In genomic region chr15:94231728-94232086, GRCh38 we compare ENCODE assay signal across 8 cellular contexts. TPM values are rescaled to one million over a fixed set of nuclear protein-coding genes. Genes with fewer than 3 reads are reported as not detected.
A peak's percentile ranks its signal among the peaks of the same experiment; 100 is the strongest.
DNase-seq lines count a peak whose midpoint lies in the region; ATAC-seq and TF ChIP-seq lines count a peak whose summit lies in the region.

No MANE protein-coding gene starts in this region.

- H3K14ac ChIP-seq in neuronal stem cell (ENCODE audit: low read length): no peak overlapping the region

- no peak overlapping the region for H2BK15ac ChIP-seq in neuronal stem cell (ENCODE audit: low read length)

- H3K27me3 Mint-ChIP-seq in activated naive CD4-positive, alpha-beta T cell treated with anti-CD3 and anti-CD28 coated beads, Interleukin-2, amount 50 U/mL, for 24 hours: no peaks in the 10 kb centered on the region

- no peaks in the 10 kb centered on the region for H3K79me1 ChIP-seq in neuronal stem cell (ENCODE audit: low read depth, low read length)

- no peaks in the 10 kb centered on the region for H3K36me3 Mint-ChIP-seq in activated naive CD4-positive, alpha-beta T cell treated with anti-CD3 and anti-CD28 coated beads, Interleukin-2, amount 50 U/mL, for 24 hours

- H3K27me3 ChIP-seq in esophagus squamous epithelium (peaks cover 0 to 9% (median 0%) of the 10 kb centered on the region in 4 donors), neuronal stem cell (ENCODE audit: control insufficient read depth in 3 of 3, insufficient read depth in 3 of 3, low read depth in 1 of 3, low read length in 3 of 3) (peaks cover 3 to 79% (median 30%) of the 10 kb centered on the region in 3 experiments)

- no peaks in the 10 kb centered on the region for H3K9me3 ChIP-seq in SK-N-MC (ENCODE audit: low read depth, low read length)
- no peaks in the 10 kb centered on the region for H3K9me3 ChIP-seq in esophagus squamous epithelium
- no peaks in the 10 kb centered on the region for H3K9me3 ChIP-seq in neuronal stem cell (replicated peaks in 1 of 2; ENCODE audit: control insufficient read depth in 2 of 2, insufficient read depth in 1 of 2, low read depth in 1 of 2, low read length in 2 of 2)

- no peak overlapping the region for H3K27ac ChIP-seq in SK-N-MC
- peak overlapping the region; percentile 90 to 94 (median 93) for H3K27ac ChIP-seq in esophagus squamous epithelium
- no peak overlapping the region for H3K27ac ChIP-seq in neuronal stem cell (replicated peaks; ENCODE audit: low read length)

- no peak overlapping the region for H2BK12ac ChIP-seq in neuronal stem cell (ENCODE audit: low read length)

- intact Hi-C loops in esophagus squamous epithelium (cut with DNase I): no loop called here

- WGBS in esophagus squamous epithelium, 2 donors: 1 to 4% methylated on average over 8 to 9 of the region's 15 CpGs
- WGBS in neuronal stem cell (ENCODE audit: extremely low coverage in 2 of 2, insufficient read length in 2 of 2, insufficient replicate concordance in 1 of 2), 2 donors: no CpG with 5 or more reads among the region's 15 CpGs

- H3K4me3 ChIP-seq in SK-N-MC (peak overlapping the region; percentile 73), esophagus squamous epithelium (peak overlapping the region; percentile 68 to 80 (median 72)), neuronal stem cell (ENCODE audit: low read length in 2 of 2) (peak overlapping the region in 1 of 2 donors; percentile 81)

- no peak overlapping the region for H2BK5ac ChIP-seq in neuronal stem cell (ENCODE audit: low read length)

- ATAC-seq in HG03066 (IDR thresholded peaks at IDR 0.05; ENCODE audit: low read depth, unreplicated experiment): peak; percentile 18

- no peak overlapping the region for H4K8ac ChIP-seq in neuronal stem cell (ENCODE audit: low read depth, low read length)

- TF ChIP-seq CTCF in esophagus squamous epithelium (IDR thresholded peaks at IDR 0.05): no peak

- H3K18ac ChIP-seq in neuronal stem cell (ENCODE audit: low read length): peak overlapping the region; percentile 69

- H3K4me1 ChIP-seq in esophagus squamous epithelium (peaks cover 5 to 81% (median 24%) of the 10 kb centered on the region in 3 donors), neuronal stem cell (ENCODE audit: control insufficient read depth in 2 of 2, insufficient read depth in 1 of 2, low read depth in 1 of 2, low read length in 2 of 2) (peaks cover 0 to 2% of the 10 kb centered on the region in 2 donors)

- H3K4me2 ChIP-seq in neuronal stem cell (ENCODE audit: insufficient read depth, low read length, poor library complexity, severe bottlenecking): peak overlapping the region; percentile 99

- H3K4me3 Mint-ChIP-seq in activated naive CD4-positive, alpha-beta T cell treated with anti-CD3 and anti-CD28 coated beads, Interleukin-2, amount 50 U/mL, for 24 hours: peak overlapping the region; percentile 92

- in situ Hi-C loops in G401 (cut with HindIII; ENCODE audit: low sequenced_read_pairs): no loop called here

- no peak overlapping the region for H3K4ac ChIP-seq in neuronal stem cell (ENCODE audit: low read length)

- H3K9ac ChIP-seq in SK-N-MC (ENCODE audit: insufficient read length) (no peak overlapping the region), neuronal stem cell (ENCODE audit: low read depth, low read length, poor library complexity) (no peak overlapping the region)

- no peak overlapping the region for H3K27ac Mint-ChIP-seq in activated naive CD4-positive, alpha-beta T cell treated with anti-CD3 and anti-CD28 coated beads, Interleukin-2, amount 50 U/mL, for 24 hours

- H3K4me1 Mint-ChIP-seq in activated naive CD4-positive, alpha-beta T cell treated with anti-CD3 and anti-CD28 coated beads, Interleukin-2, amount 50 U/mL, for 24 hours: peaks cover 76% of the 10 kb centered on the region

- no peak overlapping the region for H4K91ac ChIP-seq in neuronal stem cell (ENCODE audit: low read depth, low read length, poor library complexity)

- H3K36me3 ChIP-seq in SK-N-MC (ENCODE audit: insufficient read depth, low read length) (no peaks in the 10 kb centered on the region), esophagus squamous epithelium (no peaks in the 10 kb centered on the region), neuronal stem cell (replicated peaks in 1 of 2; ENCODE audit: control insufficient read depth in 2 of 2, insufficient read depth in 2 of 2, low read length in 2 of 2) (no peaks in the 10 kb centered on the region)

- TF ChIP-seq POLR2A in esophagus squamous epithelium (IDR thresholded peaks at IDR 0.05): no peak

- no peak overlapping the region for H2AK5ac ChIP-seq in neuronal stem cell (ENCODE audit: low read depth, low read length)

- H3K23ac ChIP-seq in neuronal stem cell (ENCODE audit: low read depth, low read length, poor library complexity): peak overlapping the region; percentile 12

- no peak overlapping the region for H2BK120ac ChIP-seq in neuronal stem cell (ENCODE audit: low read depth, low read length)

- no peak for DNase-seq in activated naive CD4-positive, alpha-beta T cell treated with Interleukin-2 at 50 U/mL for 16 hours
- DNase-seq in SK-N-MC (ENCODE audit: low read depth, low spot score) (no peak), esophagus squamous epithelium (lab: John Stamatoyannopoulos, UW) (no peak), neuronal stem cell (ENCODE audit: low spot score) (peak; percentile 5), G401 (ENCODE audit: low spot score) (no peak), OCI-M2 (lab: John Stamatoyannopoulos, UW; ENCODE audit: unreplicated experiment) (no peak)

- H2AFZ ChIP-seq in neuronal stem cell (ENCODE audit: low read length): peak overlapping the region; percentile 65

- H3K9me3 Mint-ChIP-seq in activated naive CD4-positive, alpha-beta T cell treated with anti-CD3 and anti-CD28 coated beads, Interleukin-2, amount 50 U/mL, for 24 hours: peaks cover 3% of the 10 kb centered on the region

RNA-seq across cellular contexts. Expression of gene MCTP2, which starts 0.3 kb away (rescaled TPM):
- total RNA-seq in esophagus squamous epithelium: 10 to 100 TPM; 11.2 to 29.9 (median 15.6) TPM
- polyA plus RNA-seq in neuronal stem cell (2013, experiment 1 of 2): 0.01 TPM
- polyA plus RNA-seq in neuronal stem cell (2013, experiment 2 of 2): under 0.01 TPM
- total RNA-seq in G401 (2014; rRNA removed; shearing (Covaris generic)): not detected in 2 replicates

Comparison
In these comparisons a context has a peak if more than half of its experiments do, and no peak if none do; other contexts are left out.
1. H3K27ac ChIP-seq: peak in esophagus squamous epithelium (4 of 4); none in SK-N-MC (single experiment) and neuronal stem cell (single experiment).
2. RNA of gene MCTP2, which starts 0.3 kb away (total RNA-seq): 11.2 to 29.9 TPM in esophagus squamous epithelium; not detected in G401; every median in the first group is over 10 times any median in the second.